ENCODE assay signal across 28 cellular contexts in the genomic region with DNA sequence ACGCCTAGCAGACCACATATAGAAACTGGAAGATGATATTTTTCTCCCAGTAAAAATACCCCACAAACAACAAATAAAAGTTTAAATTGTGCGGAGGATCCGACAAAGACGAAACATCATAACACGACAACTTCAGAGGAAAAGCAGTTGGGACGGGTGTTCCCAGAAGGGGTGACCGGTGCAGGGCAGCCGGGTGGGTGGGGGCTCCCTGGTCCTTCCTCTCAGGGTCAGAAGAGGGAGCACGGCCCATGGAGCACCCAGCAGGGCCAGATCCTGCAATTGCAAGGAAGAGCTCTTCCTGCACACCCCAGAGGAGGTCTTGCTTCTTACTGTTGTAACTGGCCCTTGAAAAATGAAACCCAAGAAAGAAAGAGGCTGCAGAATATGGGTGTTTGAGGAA.
"Had no signal": no experiment of that assay in that cellular context is flagged by ENCODE, and none has a peak within 500 bp of the region (broad histone marks: within the 10 kb centered on the region; RNA-seq: fewer than 3 reads in every experiment).

No MANE protein-coding gene starts in this region.

- H3K27me3 Mint-ChIP-seq: activated CD4-positive, alpha-beta memory T cell treated with anti-CD3 and anti-CD28 coated beads, Interleukin-2, amount 10 ng/mL, durations not matched to agents 7 days and 5 days; activated CD4-positive, alpha-beta T cell treated with anti-CD3 and anti-CD28 coated beads for 36 hours; activated CD4-positive, alpha-beta T cell treated with anti-CD3 and anti-CD28 coated beads, Interleukin-2, amount 10 ng/mL, durations not matched to agents 24 days and 14 days; central memory CD8-positive, alpha-beta T cell had no signal

- H3K27ac ChIP-seq: ascending aorta, brain microvascular endothelial cell, coronary artery, dorsolateral prefrontal cortex, heart left ventricle had no signal

- H3K4me1 Mint-ChIP-seq: activated CD4-positive, alpha-beta memory T cell treated with anti-CD3 and anti-CD28 coated beads, Interleukin-2, amount 10 ng/mL, durations not matched to agents 7 days and 5 days; activated CD4-positive, alpha-beta T cell treated with anti-CD3 and anti-CD28 coated beads for 36 hours; activated CD4-positive, alpha-beta T cell treated with anti-CD3 and anti-CD28 coated beads, Interleukin-2, amount 10 ng/mL, durations not matched to agents 24 days and 14 days; activated naive CD4-positive, alpha-beta T cell treated with anti-CD3 and anti-CD28 coated beads, Interleukin-2, amount 10 ng/mL, durations not matched to agents 7 days and 5 days; activated naive CD8-positive, alpha-beta T cell treated with anti-CD3 and anti-CD28 coated beads, Interleukin-2, amount 10 ng/mL, durations not matched to agents 7 days and 5 days; central memory CD8-positive, alpha-beta T cell; endodermal cell; T-cell had no signal

- H3K27ac Mint-ChIP-seq: activated CD4-positive, alpha-beta memory T cell treated with anti-CD3 and anti-CD28 coated beads, Interleukin-2, amount 10 ng/mL, durations not matched to agents 7 days and 5 days; activated CD4-positive, alpha-beta T cell treated with anti-CD3 and anti-CD28 coated beads for 36 hours; activated CD4-positive, alpha-beta T cell treated with anti-CD3 and anti-CD28 coated beads, Interleukin-2, amount 10 ng/mL, durations not matched to agents 24 days and 14 days; activated naive CD4-positive, alpha-beta T cell treated with anti-CD3 and anti-CD28 coated beads, Interleukin-2, amount 10 ng/mL, durations not matched to agents 7 days and 5 days; activated naive CD4-positive, alpha-beta T cell treated with anti-CD3 and anti-CD28 coated beads, Interleukin-2, amount 50 U/mL, for 72 hours; activated naive CD8-positive, alpha-beta T cell treated with anti-CD3 and anti-CD28 coated beads, Interleukin-2, amount 10 ng/mL, durations not matched to agents 7 days and 5 days; activated T-helper 1 cell treated with anti-CD3 and anti-CD28 coated beads, Interleukin-12 subunit alpha, Interleukin-12 subunit beta, Interleukin-2, Interleukin-4 antibody, amounts not matched to agents 30 ng/mL and 10 ng/mL and 1 ng/mL, durations not matched to agents 14 hours and 24 hours and 36 hours; activated T-helper 2 cell treated with anti-CD3 and anti-CD28 coated beads, Interferon-gamma antibody, Interleukin-2, Interleukin-4, amounts not matched to agents 10 μg/mL and 5 μg/mL and 100 μg/mL, durations not matched to agents 14 hours and 24 hours and 36 hours; dendritic cell treated with granulocyte-macrophage colony-stimulating factor and Interleukin-4, amounts not matched to agents 40 ng/mL and 50 ng/mL, for 4 days; endodermal cell; T-cell; T-helper 1 cell treated with Interleukin-12 subunit alpha and Interleukin-12 subunit beta and Interleukin-4 antibody, amounts not matched to agents 30 μg/mL and 1 μg/mL, for 36 hours had no signal

- H3K36me3 Mint-ChIP-seq: activated naive CD4-positive, alpha-beta T cell treated with anti-CD3 and anti-CD28 coated beads, Interleukin-2, amount 10 ng/mL, durations not matched to agents 7 days and 5 days; activated naive CD4-positive, alpha-beta T cell treated with anti-CD3 and anti-CD28 coated beads, Interleukin-2, amount 50 U/mL, for 72 hours; activated naive CD8-positive, alpha-beta T cell treated with anti-CD3 and anti-CD28 coated beads, Interleukin-2, amount 10 ng/mL, durations not matched to agents 7 days and 5 days; T-cell had no signal

- H3K4me3 Mint-ChIP-seq: activated CD4-positive, alpha-beta memory T cell treated with anti-CD3 and anti-CD28 coated beads, Interleukin-2, amount 10 ng/mL, durations not matched to agents 7 days and 5 days; activated CD4-positive, alpha-beta T cell treated with anti-CD3 and anti-CD28 coated beads for 36 hours; activated CD4-positive, alpha-beta T cell treated with anti-CD3 and anti-CD28 coated beads, Interleukin-2, amount 10 ng/mL, durations not matched to agents 24 days and 14 days; activated naive CD4-positive, alpha-beta T cell treated with anti-CD3 and anti-CD28 coated beads, Interleukin-2, amount 10 ng/mL, durations not matched to agents 7 days and 5 days; activated naive CD8-positive, alpha-beta T cell treated with anti-CD3 and anti-CD28 coated beads, Interleukin-2, amount 10 ng/mL, durations not matched to agents 7 days and 5 days; activated T-helper 1 cell treated with anti-CD3 and anti-CD28 coated beads, Interleukin-12 subunit alpha, Interleukin-12 subunit beta, Interleukin-2, Interleukin-4 antibody, amounts not matched to agents 30 ng/mL and 10 ng/mL and 1 ng/mL, durations not matched to agents 14 hours and 24 hours and 36 hours; central memory CD8-positive, alpha-beta T cell; dendritic cell treated with granulocyte-macrophage colony-stimulating factor and Interleukin-4, amounts not matched to agents 40 ng/mL and 50 ng/mL, for 4 days; endodermal cell; T-cell; T-helper 1 cell treated with Interleukin-12 subunit alpha and Interleukin-12 subunit beta and Interleukin-4 antibody, amounts not matched to agents 30 μg/mL and 1 μg/mL, for 36 hours had no signal

- H3K9me3 ChIP-seq: ascending aorta, heart left ventricle had no signal

- H3K27me3 ChIP-seq: ascending aorta, brain microvascular endothelial cell had no signal

- H3K9me3 Mint-ChIP-seq: activated CD4-positive, alpha-beta memory T cell treated with anti-CD3 and anti-CD28 coated beads, Interleukin-2, amount 10 ng/mL, durations not matched to agents 7 days and 5 days; activated CD4-positive, alpha-beta T cell treated with anti-CD3 and anti-CD28 coated beads, Interleukin-2, amount 10 ng/mL, durations not matched to agents 24 days and 14 days; activated naive CD4-positive, alpha-beta T cell treated with anti-CD3 and anti-CD28 coated beads, Interleukin-2, amount 10 ng/mL, durations not matched to agents 7 days and 5 days; activated naive CD4-positive, alpha-beta T cell treated with anti-CD3 and anti-CD28 coated beads, Interleukin-2, amount 50 U/mL, for 72 hours; activated naive CD8-positive, alpha-beta T cell treated with anti-CD3 and anti-CD28 coated beads, Interleukin-2, amount 10 ng/mL, durations not matched to agents 7 days and 5 days; activated T-helper 1 cell treated with anti-CD3 and anti-CD28 coated beads, Interleukin-12 subunit alpha, Interleukin-12 subunit beta, Interleukin-2, Interleukin-4 antibody, amounts not matched to agents 30 ng/mL and 10 ng/mL and 1 ng/mL, durations not matched to agents 14 hours and 24 hours and 36 hours; activated T-helper 2 cell treated with anti-CD3 and anti-CD28 coated beads, Interferon-gamma antibody, Interleukin-2, Interleukin-4, amounts not matched to agents 10 μg/mL and 5 μg/mL and 100 μg/mL, durations not matched to agents 14 hours and 24 hours and 36 hours; central memory CD8-positive, alpha-beta T cell; dendritic cell treated with granulocyte-macrophage colony-stimulating factor and Interleukin-4, amounts not matched to agents 40 ng/mL and 50 ng/mL, for 4 days; endodermal cell; T-cell; T-helper 1 cell treated with Interleukin-12 subunit alpha and Interleukin-12 subunit beta and Interleukin-4 antibody, amounts not matched to agents 30 μg/mL and 1 μg/mL, for 36 hours had no signal

- H3K36me3 ChIP-seq: ascending aorta, brain microvascular endothelial cell, heart left ventricle had no signal

- DNase-seq: activated CD4-positive, alpha-beta memory T cell treated with anti-CD3 and anti-CD28 coated beads, Interleukin-2, amount 10 ng/mL, durations not matched to agents 7 days and 5 days; activated CD4-positive, alpha-beta T cell treated with anti-CD3 and anti-CD28 coated beads for 36 hours; activated CD4-positive, alpha-beta T cell treated with anti-CD3 and anti-CD28 coated beads, Interleukin-2, amount 10 ng/mL, durations not matched to agents 24 days and 14 days; activated CD4-positive, alpha-beta T cell treated with anti-CD3 and anti-CD28 coated beads, Interleukin-2, amount 50 U/mL, for 4 hours; activated CD4-positive, CD25-positive, alpha-beta regulatory T cell; activated CD4-positive, CD25-positive, alpha-beta regulatory T cell treated with anti-CD3 and anti-CD28 coated beads, Interleukin-2, amount 50 U/mL, for 72 hours; activated CD8-positive, alpha-beta memory T cell treated with anti-CD3 and anti-CD28 coated beads, Interleukin-2, amount 50 U/mL, for 48 hours; activated gamma-delta T cell; activated naive CD4-positive, alpha-beta T cell; activated naive CD4-positive, alpha-beta T cell treated with anti-CD3 and anti-CD28 coated beads, Interleukin-2, amount 10 ng/mL, durations not matched to agents 7 days and 5 days; activated naive CD8-positive, alpha-beta T cell treated with anti-CD3 and anti-CD28 coated beads, Interleukin-2, amount 10 ng/mL, durations not matched to agents 7 days and 5 days; activated T-cell treated with anti-CD3 and anti-CD28 coated beads, Interleukin-2, amount 50 U/mL, for 48 hours; brain microvascular endothelial cell; effector memory CD4-positive, alpha-beta T cell; endodermal cell; foreskin fibroblast; heart left ventricle; T-cell; T1000 had no signal

- H3K4me3 ChIP-seq: ascending aorta, coronary artery, dorsolateral prefrontal cortex, heart left ventricle had no signal

- H3K4me1 ChIP-seq: ascending aorta, heart left ventricle had no signal
